In the genomic region with DNA sequence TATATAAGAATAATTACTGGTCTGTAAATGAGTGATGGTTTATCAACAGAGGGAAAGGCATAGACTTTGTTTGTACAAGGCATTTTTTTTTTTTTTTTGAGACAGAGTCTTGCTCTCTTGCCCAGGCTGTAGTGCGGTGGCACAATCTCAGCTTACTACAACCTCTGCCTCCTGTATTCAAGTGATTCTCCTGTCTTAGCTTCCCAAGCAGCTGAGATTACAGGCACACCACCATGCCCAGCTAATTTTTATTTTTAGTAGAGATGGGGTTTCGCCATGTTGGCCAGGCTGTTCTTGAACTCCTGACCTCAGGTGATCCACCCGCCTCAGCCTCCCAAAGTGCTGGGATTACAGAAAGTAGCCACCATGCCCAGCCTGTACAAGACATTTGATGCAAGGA, we compare ENCODE assay signal across 7 cellular contexts. TPM values are rescaled to one million over a fixed set of nuclear protein-coding genes. Genes with fewer than 3 reads are reported as not detected.
DNase-seq lines count a peak whose midpoint lies in the region; ATAC-seq, FAIRE-seq and TF ChIP-seq lines count a peak whose summit lies in the region.
"Not testable (repeated sequence)": the region's sequence is repeated elsewhere in the genome, so short reads cannot be mapped to it uniquely, and the experiment has no call there.

No MANE protein-coding gene starts in this region.

- not testable (repeated sequence) for H3K9me3 Mint-ChIP-seq in WTC11; MCF 10A (ENCODE audit: unreplicated experiment); nephron

- not testable (repeated sequence) for H3K4me3 Mint-ChIP-seq in WTC11
- H3K4me3 Mint-ChIP-seq in MCF 10A (ENCODE audit: unreplicated experiment) (peak overlapping the region; percentile 87), nephron (peak overlapping the region; percentile 6 to 76 (median 69))

- FAIRE-seq in endothelial cell of umbilical vein (lab: Jason Lieb, UNC); HepG2 (lab: Jason Lieb, UNC): not testable (repeated sequence)

- H3K4me1 Mint-ChIP-seq in WTC11 (peaks cover 50% of the 10 kb centered on the region), MCF 10A (ENCODE audit: insufficient read depth, unreplicated experiment) (peaks cover 22% of the 10 kb centered on the region), nephron (peaks cover 20% of the 10 kb centered on the region)

- POLR2A ChIA-PET in WTC11 (lab: Charles Lee); HepG2 (lab: Yijun Ruan, JAX): not testable (repeated sequence)
- POLR2A ChIA-PET in MCF 10A (lab: Yijun Ruan, JAX): interaction anchor here (0.8 to 6.8 kb wide), 11 partner anchors 11 to 454 kb away, joined by 4 to 159 read pairs (median 6); no protein-coding TSS in a partner anchor
- POLR2A ChIA-PET in endothelial cell of umbilical vein (lab: Charles Lee): interaction anchor here (3.0 kb wide), 1 partner anchor 37 kb away, joined by 10 read pairs; no protein-coding TSS in a partner anchor

- not testable (repeated sequence) for H3K27me3 Mint-ChIP-seq in WTC11 (ENCODE audit: low read depth); MCF 10A (ENCODE audit: insufficient read depth, unreplicated experiment); nephron (ENCODE audit: low read depth)

- H3K4me2 ChIP-seq in endothelial cell of umbilical vein (ENCODE audit: insufficient read depth, low read length); HepG2 (ENCODE audit: low read depth, low read length): not testable (repeated sequence)

- not testable (repeated sequence) for H3K27me3 ChIP-seq in endothelial cell of umbilical vein (ENCODE audit: control insufficient read depth in 2 of 2, insufficient read depth in 2 of 2, low read length in 2 of 2); HepG2 (ENCODE audit: control insufficient read depth in 1 of 2, insufficient read depth in 2 of 2, low read length in 2 of 2); neuron (ENCODE audit: insufficient read depth, low read length); suprapubic skin

- H3K79me2 ChIP-seq in endothelial cell of umbilical vein (ENCODE audit: control insufficient read depth, insufficient read depth, low read length) (peaks cover 44% of the 10 kb centered on the region), HepG2 (ENCODE audit: insufficient read depth, low read length) (peaks cover 33% of the 10 kb centered on the region)

- CTCF ChIA-PET in WTC11 (lab: Charles Lee); HepG2 (lab: Yijun Ruan, JAX; ENCODE audit: low intra/inter-chr PET ratio, low total read pairs): not testable (repeated sequence)
- CTCF ChIA-PET in MCF 10A (lab: Yijun Ruan, JAX): interaction anchor here (1.0 to 1.7 kb wide), 2 partner anchors 22 to 25 kb away, joined by 3 to 6 read pairs; no protein-coding TSS in a partner anchor
- CTCF ChIA-PET in endothelial cell of umbilical vein (lab: Charles Lee): interaction anchor here (0.6 to 12.2 kb wide), 3 partner anchors 34 to 425 kb away, joined by 3 to 219 read pairs (median 3); no protein-coding TSS in a partner anchor

- 94% methylated on average over 3 of the region's 3 CpGs for WGBS in HepG2 (ENCODE audit: low lambda C conversion rate)
- WGBS in suprapubic skin: 87% methylated on average over 3 of the region's 3 CpGs

- not testable (repeated sequence) for H3K9ac ChIP-seq in endothelial cell of umbilical vein (replicated peaks; ENCODE audit: extremely low read depth, insufficient read depth, low read length); HepG2 (ENCODE audit: insufficient read depth, low read depth, low read length)

- ATAC-seq in WTC11, HepG2: not testable (repeated sequence)

- H3K9me1 ChIP-seq in endothelial cell of umbilical vein (replicated peaks; ENCODE audit: control insufficient read depth, extremely low read depth, insufficient read depth, low read length): not testable (repeated sequence)

- TF ChIP-seq CTCF in WTC11 (IDR thresholded peaks at IDR 0.05); MCF 10A (IDR thresholded peaks at IDR 0.05; ENCODE audit: unreplicated experiment); endothelial cell of umbilical vein (IDR thresholded peaks at IDR 0.05; ENCODE audit: extremely low read depth in 1 of 2, insufficient read depth in 1 of 2, low read depth in 1 of 2, low read length in 2 of 2); HepG2 (CRISPR knock-in tag; IDR thresholded peaks at IDR 0.05); nephron (IDR thresholded peaks at IDR 0.05; ENCODE audit: unreplicated experiment in 3 of 3); suprapubic skin (IDR thresholded peaks at IDR 0.05): not testable (repeated sequence)

- dilution Hi-C loops in endothelial cell of umbilical vein (cut with MboI; ENCODE audit: extremely low pct_ligation_motif_present, low sequenced_read_pairs): not testable (repeated sequence)

- not testable (repeated sequence) for H4K20me1 ChIP-seq in endothelial cell of umbilical vein (replicated peaks; ENCODE audit: control insufficient read depth, extremely low read depth, insufficient read depth, low read length); HepG2 (ENCODE audit: insufficient read depth, low read length)

- TF ChIP-seq RAD21 in HepG2 (CRISPR knock-in tag; IDR thresholded peaks at IDR 0.05): not testable (repeated sequence)

- TF ChIP-seq EP300 in HepG2 (IDR thresholded peaks at IDR 0.05; ENCODE audit: low read depth in 2 of 2, low read length in 2 of 2); HepG2 (CRISPR knock-in tag; IDR thresholded peaks at IDR 0.05; ENCODE audit: borderline replicate concordance); suprapubic skin (IDR thresholded peaks at IDR 0.05): not testable (repeated sequence)

- not testable (repeated sequence) for DNase-seq in WTC11 (ENCODE audit: low spot score); MCF 10A (ENCODE audit: unreplicated experiment); HepG2 (ENCODE audit: low spot score); suprapubic skin (ENCODE audit: low spot score in 2 of 2)
- peak; percentile 17 for DNase-seq in endothelial cell of umbilical vein (ENCODE audit: low read depth, low spot score)

- not testable (repeated sequence) for BruUV-seq in MCF 10A (replicated peaks; lab: Mats Ljungman, UMichigan); endothelial cell of umbilical vein (replicated peaks; lab: Mats Ljungman, UMichigan); HepG2 (replicated peaks; lab: Mats Ljungman, UMichigan)

- not testable (repeated sequence) for H3K27ac ChIP-seq in endothelial cell of umbilical vein (ENCODE audit: insufficient read depth, low read depth, low read length); HepG2 (ENCODE audit: extremely low read length, insufficient read depth, low read length); suprapubic skin

- not testable (repeated sequence) for H3K27ac Mint-ChIP-seq in WTC11, nephron
- H3K27ac Mint-ChIP-seq in MCF 10A (ENCODE audit: low read depth, unreplicated experiment): peak overlapping the region; percentile 89

- not testable (repeated sequence) for H3K9me3 ChIP-seq in endothelial cell of umbilical vein (replicated peaks; ENCODE audit: control insufficient read depth, insufficient read depth, low read length); HepG2 (ENCODE audit: low read length); neuron (ENCODE audit: low read length); suprapubic skin

- not testable (repeated sequence) for H3K36me3 ChIP-seq in endothelial cell of umbilical vein (ENCODE audit: control insufficient read depth in 2 of 2, extremely low read depth in 1 of 2, insufficient read depth in 2 of 2, low read length in 2 of 2); HepG2 (replicated peaks in 1 of 2; ENCODE audit: control insufficient read depth in 1 of 2, insufficient read depth in 2 of 2, low read length in 2 of 2); suprapubic skin
- peaks cover 35% of the 10 kb centered on the region for H3K36me3 ChIP-seq in neuron (ENCODE audit: insufficient read depth, low read length)

- not testable (repeated sequence) for H3K36me3 Mint-ChIP-seq in WTC11; nephron (ENCODE audit: low read depth)
- peaks cover 30% of the 10 kb centered on the region for H3K36me3 Mint-ChIP-seq in MCF 10A (ENCODE audit: insufficient read depth, unreplicated experiment)

- in situ Hi-C loops in HepG2 (cut with HindIII; ENCODE audit: extremely low pct_ligation_motif_present, low pct_unique_long_range_greater_than_20kb): loop anchor here (25.0 kb wide), 1 partner anchor 421 kb away; no protein-coding TSS in a partner anchor

- H3K4me1 ChIP-seq in endothelial cell of umbilical vein (ENCODE audit: control insufficient read depth, extremely low read depth, insufficient read depth, low read length): peaks cover 18% of the 10 kb centered on the region
- peaks cover 24% of the 10 kb centered on the region for H3K4me1 ChIP-seq in HepG2 (ENCODE audit: insufficient read depth, low read length)
- H3K4me1 ChIP-seq in neuron (ENCODE audit: insufficient read depth, low read length): not testable (repeated sequence)
- peaks cover 50% of the 10 kb centered on the region for H3K4me1 ChIP-seq in suprapubic skin

- H3K4me3 ChIP-seq in endothelial cell of umbilical vein (replicated peaks in 1 of 3; ENCODE audit: insufficient read depth in 1 of 3, low read depth in 1 of 3, low read length in 3 of 3): peak overlapping the region in 1 of 3 experiments; percentile 22
- H3K4me3 ChIP-seq in HepG2 (replicated peaks in 1 of 3; ENCODE audit: insufficient read depth in 1 of 3, low read depth in 2 of 3, low read length in 3 of 3): not testable (repeated sequence)
- H3K4me3 ChIP-seq in neuron (ENCODE audit: low read length): peak overlapping the region; percentile 89
- peak overlapping the region; percentile 83 for H3K4me3 ChIP-seq in suprapubic skin

- intact Hi-C loops in MCF 10A (cut with micrococcal nuclease): loop anchor here (10.0 kb wide), 1 partner anchor 113 kb away; no protein-coding TSS in a partner anchor
- intact Hi-C loops in endothelial cell of umbilical vein (cut with micrococcal nuclease); HepG2 (cut with micrococcal nuclease; ENCODE audit: unreplicated experiment): not testable (repeated sequence)

- TF ChIP-seq POLR2A in endothelial cell of umbilical vein (IDR thresholded peaks at IDR 0.05; ENCODE audit: low read depth, low read length); HepG2 (IDR thresholded peaks at IDR 0.05; ENCODE audit: insufficient read depth in 1 of 2, low read depth in 2 of 2, low read length in 2 of 2); suprapubic skin (IDR thresholded peaks at IDR 0.05): not testable (repeated sequence)

- H2AFZ ChIP-seq in endothelial cell of umbilical vein (ENCODE audit: low read depth, low read length); HepG2 (ENCODE audit: low read length); neuron (ENCODE audit: low read depth, low read length): not testable (repeated sequence)

RNA-seq across cellular contexts. Expression of a gene that starts 4.0 kb away (rescaled TPM):
- 20.9 to 25.4 TPM (median 21.9 TPM) in 3 replicates for total RNA-seq in WTC11 (2021)
- 30.7 and 42.6 TPM in 2 replicates for total RNA-seq in MCF 10A (2022)
- total RNA-seq in endothelial cell of umbilical vein: 30.7 and 34.1 TPM in 2 replicates
- 28.0 and 43.2 TPM in 2 replicates for polyA plus RNA-seq in endothelial cell of umbilical vein
- 47.0 and 47.2 TPM in 2 replicates for polyA plus RNA-seq in endothelial cell of umbilical vein (2011; cell fraction: cytosol; rRNA removed)
- polyA plus RNA-seq in endothelial cell of umbilical vein (2011; cell fraction: nucleus; rRNA removed): 36.1 and 43.2 TPM in 2 replicates
- 78.0 and 102 TPM in 2 replicates for polyA plus RNA-seq in endothelial cell of umbilical vein (2012)
- 43.3 and 45.7 TPM in 2 replicates for polyA minus RNA-seq in endothelial cell of umbilical vein
- polyA minus RNA-seq in endothelial cell of umbilical vein (2011; cell fraction: cytosol; rRNA and poly(A)+ RNA removed): 16.2 TPM
- polyA minus RNA-seq in endothelial cell of umbilical vein (2011; cell fraction: nucleus; rRNA and poly(A)+ RNA removed): 58.6 and 65.7 TPM in 2 replicates
- total RNA-seq in HepG2 (2016; rRNA removed; fragmentation: Illumina TruSeq; extraction: Trizol): 25.6 and 29.3 TPM in 2 replicates
- total RNA-seq in HepG2 (2016; cell fraction: cytosol; rRNA removed; fragmentation: Illumina TruSeq; extraction: Trizol; ENCODE audit: low read depth): 17.3 and 19.0 TPM in 2 replicates
- 26.6 and 32.4 TPM in 2 replicates for total RNA-seq in HepG2 (2016; cell fraction: insoluble cytoplasmic fraction; rRNA removed; fragmentation: Illumina TruSeq; extraction: Trizol)
- 26.0 and 30.7 TPM in 2 replicates for total RNA-seq in HepG2 (2016; cell fraction: membrane; rRNA removed; fragmentation: Illumina TruSeq; extraction: Trizol)
- 21.7 and 22.6 TPM in 2 replicates for total RNA-seq in HepG2 (2016; cell fraction: nucleus; rRNA removed; fragmentation: Illumina TruSeq; extraction: Trizol)
- 6.1 and 10.8 TPM in 2 replicates for polyA plus RNA-seq in HepG2 (2011; rRNA removed)
- 6.0 and 7.0 TPM in 2 replicates for polyA plus RNA-seq in HepG2 (2011; cell fraction: cytosol; rRNA removed)
- 5.0 and 6.5 TPM in 2 replicates for polyA plus RNA-seq in HepG2 (2011; cell fraction: nucleus; rRNA removed)
- 12.3 and 18.1 TPM in 2 replicates for polyA plus RNA-seq in HepG2 (2012)
- 14.8 and 18.0 TPM in 2 replicates for polyA plus RNA-seq in HepG2 (2016; cell fraction: cytosol; fragmentation: Illumina TruSeq; extraction: Trizol; ENCODE audit: low read depth)
- 22.2 and 26.1 TPM in 2 replicates for polyA plus RNA-seq in HepG2 (2016; cell fraction: insoluble cytoplasmic fraction; fragmentation: Illumina TruSeq; extraction: Trizol; ENCODE audit: low read depth)
- 19.9 and 20.0 TPM in 2 replicates for polyA plus RNA-seq in HepG2 (2016; cell fraction: membrane; fragmentation: Illumina TruSeq; extraction: Trizol; ENCODE audit: low read depth)
- 17.8 and 20.7 TPM in 2 replicates for polyA plus RNA-seq in HepG2 (2016; cell fraction: nucleus; fragmentation: Illumina TruSeq; extraction: Trizol; ENCODE audit: insufficient read depth, low read depth)
- 6.7 and 12.2 TPM in 2 replicates for polyA minus RNA-seq in HepG2 (2011; rRNA and poly(A)+ RNA removed; ENCODE audit: low replicate concordance)
- polyA minus RNA-seq in HepG2 (2011; cell fraction: cytosol; rRNA and poly(A)+ RNA removed): 5.7 and 6.4 TPM in 2 replicates
- 30.6 and 38.9 TPM in 2 replicates for polyA minus RNA-seq in HepG2 (2011; cell fraction: nucleus; rRNA and poly(A)+ RNA removed)
- 100 to 1,000 TPM in 3 of 4 donors, 10 to 100 TPM in 1; 98.1 to 116 (median 112) TPM for total RNA-seq in suprapubic skin
